Comparison of ENCODE assay signal across 9 cellular contexts in the genomic region with DNA sequence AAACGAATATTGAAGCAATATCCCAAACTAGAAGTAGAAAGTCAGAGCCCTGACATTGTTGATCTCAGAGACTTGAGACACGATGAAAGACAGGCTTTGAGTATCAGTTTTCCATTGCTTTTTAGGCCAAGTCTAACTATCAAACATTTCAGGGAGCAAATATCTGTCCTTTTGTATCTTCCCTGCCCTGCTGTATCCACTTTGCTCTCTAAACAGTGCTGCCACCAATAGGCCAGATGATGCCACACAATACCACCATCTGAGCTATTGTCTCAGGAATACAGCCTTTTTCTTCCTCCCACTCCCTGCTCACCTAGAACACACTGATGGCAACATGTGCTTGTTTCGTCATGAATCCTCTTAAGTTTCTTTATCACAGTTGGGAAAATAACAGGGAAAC.
DNase-seq lines count a peak whose midpoint lies in the region; ATAC-seq and TF ChIP-seq lines count a peak whose summit lies in the region.
"Had no signal": no experiment of that assay in that cellular context is flagged by ENCODE, and none has a peak within 500 bp of the region (broad histone marks: within the 10 kb centered on the region; RNA-seq: fewer than 3 reads in every experiment).

No MANE protein-coding gene starts in this region.

- H3K27ac ChIP-seq in cardiac muscle cell: no peak overlapping the region

- H3K4me3 ChIP-seq in cardiac muscle cell: no peak overlapping the region

- H3K4me1 ChIP-seq in cardiac muscle cell (ENCODE audit: low read depth): peaks cover 9% of the 10 kb centered on the region

- DNase-seq in cardiac muscle cell (ENCODE audit: low read depth in 1 of 2, low spot score in 1 of 2) (peak; percentile 21 to 29), left cardiac atrium (no peak), NCI-H69 (lab: John Stamatoyannopoulos, UW) (peak; percentile 81), DMS79 treated with DMSO at 0.1 percent for 48 hours (lab: John Stamatoyannopoulos, UW) (no peak), epidermal melanocyte (ENCODE audit: insufficient read length, low spot score) (no peak), superior temporal gyrus (ENCODE audit: extremely low spot score) (no peak)
- DNase-seq: hippocampal formation had no signal

- intact Hi-C loops in left cardiac atrium (cut with DNase I): no loop called here

- no peaks in the 10 kb centered on the region for H3K9me3 ChIP-seq in cardiac muscle cell (ENCODE audit: low read depth)

- H3K36me3 ChIP-seq in cardiac muscle cell: no peaks in the 10 kb centered on the region

- TF ChIP-seq CTCF in cardiac muscle cell (IDR thresholded peaks at IDR 0.05; ENCODE audit: low read depth, low read length): peak; percentile 45

- H3K27me3 ChIP-seq in cardiac muscle cell: no peaks in the 10 kb centered on the region

- ATAC-seq in left cardiac atrium: no peak
- ATAC-seq in esophagus mucosa: peak; percentile 57
- ATAC-seq in GM21447 (IDR thresholded peaks at IDR 0.05; ENCODE audit: unreplicated experiment): no peak

Comparison
In these comparisons a context has a peak if more than half of its experiments do, and no peak if none do; other contexts are left out.
1. DNase-seq: peak in cardiac muscle cell (2 of 2) and NCI-H69 (single experiment); none in left cardiac atrium (single experiment), DMS79 treated with DMSO at 0.1 percent for 48 hours (single experiment), epidermal melanocyte (single experiment) and superior temporal gyrus (single experiment).